In the genomic region with DNA sequence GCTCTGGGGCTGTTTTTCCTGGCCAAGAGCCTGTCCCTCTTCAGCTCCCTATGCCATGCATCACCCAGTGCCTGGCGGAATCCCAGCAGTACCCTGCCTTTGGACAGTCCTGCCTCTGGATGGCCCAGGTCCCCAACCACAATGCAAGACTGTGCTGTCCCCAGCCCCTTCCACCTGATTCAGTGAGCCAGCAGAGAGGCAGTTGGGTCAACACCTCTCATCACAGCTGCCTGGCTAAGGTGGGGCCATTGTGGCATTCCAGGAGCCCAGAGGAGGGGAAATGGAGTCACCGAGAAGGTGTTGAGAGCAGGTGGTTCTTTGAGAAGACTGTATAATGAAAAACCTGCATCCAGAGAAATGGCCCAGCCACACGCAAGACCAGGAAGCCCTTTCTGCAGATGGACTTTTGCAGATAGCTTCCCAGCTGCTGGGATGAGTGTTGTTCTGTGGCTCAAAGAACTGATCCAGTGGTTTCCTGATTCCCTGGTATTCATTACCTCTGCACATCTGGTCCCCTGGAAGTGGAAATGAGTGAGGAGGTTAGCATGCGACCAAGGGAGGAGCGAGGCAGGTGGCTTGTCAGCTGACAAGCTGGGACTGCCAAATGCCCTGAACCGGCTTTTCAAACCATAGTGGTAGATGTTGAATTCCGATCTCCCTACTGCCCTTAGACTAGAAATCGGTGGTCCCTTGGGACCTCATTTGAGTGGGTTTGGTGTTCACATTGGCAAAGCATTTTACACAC, we compare ENCODE assay signal across 17 cellular contexts. TPM values are rescaled to one million over a fixed set of nuclear protein-coding genes. Genes with fewer than 3 reads are reported as not detected.
A peak's percentile ranks its signal among the peaks of the same experiment; 100 is the strongest.
DNase-seq lines count a peak whose midpoint lies in the region; ATAC-seq and TF ChIP-seq lines count a peak whose summit lies in the region.
"Had no signal": no experiment of that assay in that cellular context is flagged by ENCODE, and none has a peak within 500 bp of the region (broad histone marks: within the 10 kb centered on the region; RNA-seq: fewer than 3 reads in every experiment).

No MANE protein-coding gene starts in this region.

- H3K9me3 ChIP-seq in upper lobe of right lung: no peaks in the 10 kb centered on the region
- H3K9me3 ChIP-seq: BLaER1 had no signal

- H3K4me1 Mint-ChIP-seq in activated T-helper 1 cell treated with anti-CD3 and anti-CD28 coated beads, Interleukin-12 subunit alpha, Interleukin-12 subunit beta, Interleukin-2, Interleukin-4 antibody, amounts not matched to agents 30 ng/mL and 10 ng/mL and 1 ng/mL, durations not matched to agents 14 hours and 24 hours and 36 hours (ENCODE audit: low read depth): peaks cover 8% of the 10 kb centered on the region

- no peak for ATAC-seq in upper lobe of right lung

- no peaks in the 10 kb centered on the region for H3K9me3 Mint-ChIP-seq in activated T-helper 1 cell treated with anti-CD3 and anti-CD28 coated beads, Interleukin-12 subunit alpha, Interleukin-12 subunit beta, Interleukin-2, Interleukin-4 antibody, amounts not matched to agents 30 ng/mL and 10 ng/mL and 1 ng/mL, durations not matched to agents 14 hours and 24 hours and 36 hours
- H3K9me3 Mint-ChIP-seq: GM23338, HFFc6 had no signal

- intact Hi-C loops in activated T-helper 1 cell treated with anti-CD3 and anti-CD28 coated beads, Interleukin-12 subunit alpha, Interleukin-12 subunit beta, Interleukin-2, Interleukin-4 antibody, amounts not matched to agents 30 ng/mL and 10 ng/mL and 1 ng/mL, durations not matched to agents 14 hours and 24 hours and 36 hours (cut with micrococcal nuclease): no loop called here
- intact Hi-C loops in upper lobe of right lung (cut with DNase I): no loop called here

- H3K4me3 Mint-ChIP-seq in activated T-helper 1 cell treated with anti-CD3 and anti-CD28 coated beads, Interleukin-12 subunit alpha, Interleukin-12 subunit beta, Interleukin-2, Interleukin-4 antibody, amounts not matched to agents 30 ng/mL and 10 ng/mL and 1 ng/mL, durations not matched to agents 14 hours and 24 hours and 36 hours: no peak overlapping the region
- H3K4me3 Mint-ChIP-seq: CD4-positive, CD25-positive, alpha-beta regulatory T cell; GM23338; HFFc6 had no signal

- H3K36me3 ChIP-seq in upper lobe of right lung: no peaks in the 10 kb centered on the region
- H3K36me3 ChIP-seq: BLaER1 had no signal

- TF ChIP-seq CTCF in upper lobe of right lung (IDR thresholded peaks at IDR 0.05): no peak

- no peak overlapping the region for H3K27ac ChIP-seq in upper lobe of right lung
- H3K27ac ChIP-seq: BLaER1 had no signal

- H3K27me3 ChIP-seq in upper lobe of right lung: no peaks in the 10 kb centered on the region
- H3K27me3 ChIP-seq: BLaER1 had no signal

- H3K4me3 ChIP-seq in upper lobe of right lung: no peak overlapping the region
- H3K4me3 ChIP-seq: BLaER1, GM23338 had no signal

- peaks cover 1% of the 10 kb centered on the region for H3K36me3 Mint-ChIP-seq in activated T-helper 1 cell treated with anti-CD3 and anti-CD28 coated beads, Interleukin-12 subunit alpha, Interleukin-12 subunit beta, Interleukin-2, Interleukin-4 antibody, amounts not matched to agents 30 ng/mL and 10 ng/mL and 1 ng/mL, durations not matched to agents 14 hours and 24 hours and 36 hours (ENCODE audit: low read depth)
- H3K36me3 Mint-ChIP-seq: CD4-positive, CD25-positive, alpha-beta regulatory T cell had no signal

- H3K4me1 ChIP-seq in upper lobe of right lung: no peaks in the 10 kb centered on the region

- H3K27me3 Mint-ChIP-seq in activated T-helper 1 cell treated with anti-CD3 and anti-CD28 coated beads, Interleukin-12 subunit alpha, Interleukin-12 subunit beta, Interleukin-2, Interleukin-4 antibody, amounts not matched to agents 30 ng/mL and 10 ng/mL and 1 ng/mL, durations not matched to agents 14 hours and 24 hours and 36 hours (ENCODE audit: insufficient read depth): peaks cover 4% of the 10 kb centered on the region
- H3K27me3 Mint-ChIP-seq: CD4-positive, CD25-positive, alpha-beta regulatory T cell had no signal

- H3K27ac Mint-ChIP-seq in activated T-helper 1 cell treated with anti-CD3 and anti-CD28 coated beads, Interleukin-12 subunit alpha, Interleukin-12 subunit beta, Interleukin-2, Interleukin-4 antibody, amounts not matched to agents 30 ng/mL and 10 ng/mL and 1 ng/mL, durations not matched to agents 14 hours and 24 hours and 36 hours: peak overlapping the region; percentile 1
- H3K27ac Mint-ChIP-seq: HFFc6 had no signal

- DNase-seq in activated effector memory CD4-positive, alpha-beta T cell treated with anti-CD3 and anti-CD28 coated beads, Interleukin-2, amount 50 U/mL, for 16 hours: peak; percentile 57
- no peak for DNase-seq in activated effector memory CD4-positive, alpha-beta T cell treated with Interleukin-2 at 50 U/mL for 16 hours
- no peak for DNase-seq in activated T-helper 1 cell treated with anti-CD3 and anti-CD28 coated beads, Interleukin-12 subunit alpha, Interleukin-12 subunit beta, Interleukin-2, Interleukin-4 antibody, amounts not matched to agents 30 ng/mL and 10 ng/mL and 1 ng/mL, durations not matched to agents 14 hours and 24 hours and 36 hours (ENCODE audit: low spot score)
- peak; percentile 62 for DNase-seq in mesenteric fat pad (ENCODE audit: low spot score)
- DNase-seq in upper lobe of right lung: peak; percentile 6
- no peak for DNase-seq in GM19238 (ENCODE audit: insufficient read length, low spot score)
- no peak for DNase-seq in activated gamma-delta T cell treated with Interleukin-2 at 50 U/mL for 16 hours
- DNase-seq in NCI-H2196 (lab: John Stamatoyannopoulos, UW; ENCODE audit: unreplicated experiment): no peak
- DNase-seq: 8988T; AML-193; CD4-positive, CD25-positive, alpha-beta regulatory T cell; DMS53; GF-D8; HCEC 1CT; HFFc6 had no signal

RNA-seq across cellular contexts. Expression of gene ASPRV1, which starts 1.7 kb away (rescaled TPM):
- total RNA-seq in activated T-helper 1 cell treated with anti-CD3 and anti-CD28 coated beads, Interleukin-12 subunit alpha, Interleukin-12 subunit beta, Interleukin-2, Interleukin-4 antibody, amounts not matched to agents 30 ng/mL and 10 ng/mL and 1 ng/mL, durations not matched to agents 14 hours and 24 hours and 36 hours: 0.44 and 0.91 TPM in 2 replicates
- 1.1 TPM for total RNA-seq in mesenteric fat pad
- total RNA-seq in upper lobe of right lung: 2.1 TPM

RNA-seq across cellular contexts. Expression of gene MXD1, which starts 48.2 kb away (rescaled TPM):
- total RNA-seq in activated T-helper 1 cell treated with anti-CD3 and anti-CD28 coated beads, Interleukin-12 subunit alpha, Interleukin-12 subunit beta, Interleukin-2, Interleukin-4 antibody, amounts not matched to agents 30 ng/mL and 10 ng/mL and 1 ng/mL, durations not matched to agents 14 hours and 24 hours and 36 hours: 16.0 and 18.1 TPM in 2 replicates
- total RNA-seq in mesenteric fat pad (35.1 TPM), upper lobe of right lung (21.3 TPM)

Comparison
In these comparisons a context has a peak if more than half of its experiments do, and no peak if none do; other contexts are left out.
1. DNase-seq: peak in activated effector memory CD4-positive, alpha-beta T cell treated with anti-CD3 and anti-CD28 coated beads, Interleukin-2, amount 50 U/mL, for 16 hours (single experiment), mesenteric fat pad (single experiment) and upper lobe of right lung (single experiment); none in activated effector memory CD4-positive, alpha-beta T cell treated with Interleukin-2 at 50 U/mL for 16 hours (single experiment), activated T-helper 1 cell treated with anti-CD3 and anti-CD28 coated beads, Interleukin-12 subunit alpha, Interleukin-12 subunit beta, Interleukin-2, Interleukin-4 antibody, amounts not matched to agents 30 ng/mL and 10 ng/mL and 1 ng/mL, durations not matched to agents 14 hours and 24 hours and 36 hours (single experiment), GM19238 (single experiment), activated gamma-delta T cell treated with Interleukin-2 at 50 U/mL for 16 hours (single experiment) and NCI-H2196 (single experiment).